1 cellular context compared by ENCODE assay signal in genomic region chr12:109983432-109984142, GRCh38.
TF ChIP-seq lines count a peak whose summit lies in the region.

No MANE protein-coding gene starts in this region.

TF ChIP-seq in IMR-90, 13 proteins besides CTCF, POLR2A, EP300 and RAD21:
- TF ChIP-seq RFX5 (IDR thresholded peaks at IDR 0.05; ENCODE audit: low read depth, low read length) (no peak), MAZ (IDR thresholded peaks at IDR 0.05; ENCODE audit: borderline replicate concordance, low read depth, low read length) (no peak), MAFK (IDR thresholded peaks at IDR 0.05; ENCODE audit: low read depth, low read length) (no peak), RCOR1 (IDR thresholded peaks at IDR 0.05; ENCODE audit: insufficient replicate concordance, low read length) (no peak), BHLHE40 (IDR thresholded peaks at IDR 0.05; ENCODE audit: low read depth, low read length) (no peak), NFE2L2 (IDR thresholded peaks at IDR 0.05; ENCODE audit: low read depth, low read length) (no peak), SMC3 (IDR thresholded peaks at IDR 0.05; ENCODE audit: low read depth, low read length) (no peak), FOS (IDR thresholded peaks at IDR 0.05; ENCODE audit: low read depth, low read length) (no peak), CEBPB (IDR thresholded peaks at IDR 0.05; ENCODE audit: low read depth, low read length) (no peak), MXI1 (IDR thresholded peaks at IDR 0.05; ENCODE audit: borderline replicate concordance, low read depth, low read length) (no peak), USF2 (IDR thresholded peaks at IDR 0.05; ENCODE audit: low read depth, low read length) (no peak)
